ENCODE assay signal across 8 cellular contexts in the genomic region with DNA sequence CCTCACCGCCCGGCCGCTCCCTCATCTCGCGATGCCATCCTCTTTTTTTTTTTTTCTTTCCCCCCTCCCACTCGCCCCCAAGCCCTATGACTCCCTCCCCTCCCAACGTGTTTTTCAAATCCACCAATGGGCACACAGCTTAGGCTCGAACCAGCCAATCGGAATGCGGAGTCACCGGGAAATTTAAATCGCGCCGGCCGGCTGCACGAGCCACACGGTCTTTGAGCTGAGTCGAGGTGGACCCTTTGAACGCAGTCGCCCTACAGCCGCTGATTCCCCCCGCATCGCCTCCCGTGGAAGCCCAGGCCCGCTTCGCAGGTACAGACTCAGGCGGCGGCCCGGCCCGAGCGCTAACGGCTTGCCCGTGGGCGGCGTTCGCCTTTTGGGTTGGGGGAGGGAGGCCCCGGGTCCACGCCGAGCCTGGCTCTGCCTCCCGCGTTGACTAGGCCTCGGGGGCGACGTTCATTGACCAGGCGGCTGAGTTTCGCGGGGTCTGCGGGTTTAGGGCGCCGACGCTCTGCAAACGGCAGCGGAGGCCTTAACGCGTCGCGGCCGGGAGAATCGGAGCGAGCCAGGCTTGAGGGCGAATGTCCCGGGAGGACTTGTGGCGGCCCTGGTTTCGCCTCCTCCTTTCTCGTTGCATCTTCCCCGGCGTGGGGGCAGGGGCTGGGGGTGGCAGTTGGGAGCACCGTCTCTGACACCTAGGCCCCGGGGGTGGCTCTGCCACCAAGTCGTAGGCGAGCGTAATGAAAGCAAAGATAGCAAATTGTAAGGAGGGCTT. TPM values are rescaled to one million over a fixed set of nuclear protein-coding genes. Genes with fewer than 3 reads are reported as not detected.
DNase-seq lines count a peak whose midpoint lies in the region; ATAC-seq and TF ChIP-seq lines count a peak whose summit lies in the region.

KPNA2 (plus strand) TSS at position 213 of the 781 bp plus-strand sequence. CDS start 1,398 bp downstream, outside the sequence.

- no peaks in the 10 kb centered on the region for H3K9me3 Mint-ChIP-seq in activated naive CD4-positive, alpha-beta T cell treated with anti-CD3 and anti-CD28 coated beads, Interleukin-2, amount 50 U/mL, for 24 hours

- DNase-seq in GM10266 (ENCODE audit: extremely low spot score) (peak; percentile 96), NCI-H1092 treated with DMSO at 0.1 percent for 48 hours (lab: John Stamatoyannopoulos, UW) (peak; percentile 99), glomerular endothelial cell (ENCODE audit: extremely low read depth, low read depth, low spot score) (peak; percentile 90), nucleus accumbens (lab: John Stamatoyannopoulos, UW) (peak; percentile 43 to 98 (median 93)), superior temporal gyrus (ENCODE audit: extremely low spot score) (peak; percentile 97)

- peaks cover 13% of the 10 kb centered on the region for H3K4me1 Mint-ChIP-seq in activated naive CD4-positive, alpha-beta T cell treated with anti-CD3 and anti-CD28 coated beads, Interleukin-2, amount 50 U/mL, for 24 hours

- ATAC-seq in HG02623 (IDR thresholded peaks at IDR 0.05; ENCODE audit: unreplicated experiment) (peak; percentile 94), SK-N-SH treated with all-trans-retinoic acid at 6 μM for 48 hours (peak; percentile 93)

- peak within 1 kb of the TSS; percentile 92 for H3K4me3 Mint-ChIP-seq in activated naive CD4-positive, alpha-beta T cell treated with anti-CD3 and anti-CD28 coated beads, Interleukin-2, amount 50 U/mL, for 24 hours

- peak within 1 kb of the TSS; percentile 91 for H3K27ac Mint-ChIP-seq in activated naive CD4-positive, alpha-beta T cell treated with anti-CD3 and anti-CD28 coated beads, Interleukin-2, amount 50 U/mL, for 24 hours

- H3K27me3 Mint-ChIP-seq in activated naive CD4-positive, alpha-beta T cell treated with anti-CD3 and anti-CD28 coated beads, Interleukin-2, amount 50 U/mL, for 24 hours: no peaks in the 10 kb centered on the region

- peaks cover 8% of the 10 kb centered on the region for H3K36me3 Mint-ChIP-seq in activated naive CD4-positive, alpha-beta T cell treated with anti-CD3 and anti-CD28 coated beads, Interleukin-2, amount 50 U/mL, for 24 hours

- TF ChIP-seq CTCF in GM10266 (IDR thresholded peaks at IDR 0.05; ENCODE audit: control insufficient read depth, insufficient read depth, low read depth, missing control alignments): no peak

TF ChIP-seq in SK-N-SH treated with all-trans-retinoic acid at 6 μM for 48 hours, 23 proteins besides CTCF, POLR2A, EP300 and RAD21:
- no peak for TF ChIP-seq BACH2 (CRISPR knock-in tag; IDR thresholded peaks at IDR 0.05; ENCODE audit: borderline replicate concordance)
- no peak for TF ChIP-seq ZC3H10 (CRISPR knock-in tag; IDR thresholded peaks at IDR 0.05)
- no peak for TF ChIP-seq CSDC2 (CRISPR knock-in tag; IDR thresholded peaks at IDR 0.05)
- no peak for TF ChIP-seq ZFP30 (CRISPR knock-in tag; IDR thresholded peaks at IDR 0.05)
- no peak for TF ChIP-seq PPARA (CRISPR knock-in tag; IDR thresholded peaks at IDR 0.05; ENCODE audit: borderline replicate concordance)
- TF ChIP-seq, protein P1, sequence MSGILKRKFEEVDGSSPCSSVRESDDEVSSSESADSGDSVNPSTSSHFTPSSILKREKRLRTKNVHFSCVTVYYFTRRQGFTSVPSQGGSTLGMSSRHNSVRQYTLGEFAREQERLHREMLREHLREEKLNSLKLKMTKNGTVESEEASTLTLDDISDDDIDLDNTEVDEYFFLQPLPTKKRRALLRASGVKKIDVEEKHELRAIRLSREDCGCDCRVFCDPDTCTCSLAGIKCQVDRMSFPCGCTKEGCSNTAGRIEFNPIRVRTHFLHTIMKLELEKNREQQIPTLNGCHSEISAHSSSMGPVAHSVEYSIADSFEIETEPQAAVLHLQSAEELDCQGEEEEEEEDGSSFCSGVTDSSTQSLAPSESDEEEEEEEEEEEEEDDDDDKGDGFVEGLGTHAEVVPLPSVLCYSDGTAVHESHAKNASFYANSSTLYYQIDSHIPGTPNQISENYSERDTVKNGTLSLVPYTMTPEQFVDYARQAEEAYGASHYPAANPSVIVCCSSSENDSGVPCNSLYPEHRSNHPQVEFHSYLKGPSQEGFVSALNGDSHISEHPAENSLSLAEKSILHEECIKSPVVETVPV (CRISPR knock-in tag; IDR thresholded peaks at IDR 0.05): no peak
- TF ChIP-seq, protein P2, sequence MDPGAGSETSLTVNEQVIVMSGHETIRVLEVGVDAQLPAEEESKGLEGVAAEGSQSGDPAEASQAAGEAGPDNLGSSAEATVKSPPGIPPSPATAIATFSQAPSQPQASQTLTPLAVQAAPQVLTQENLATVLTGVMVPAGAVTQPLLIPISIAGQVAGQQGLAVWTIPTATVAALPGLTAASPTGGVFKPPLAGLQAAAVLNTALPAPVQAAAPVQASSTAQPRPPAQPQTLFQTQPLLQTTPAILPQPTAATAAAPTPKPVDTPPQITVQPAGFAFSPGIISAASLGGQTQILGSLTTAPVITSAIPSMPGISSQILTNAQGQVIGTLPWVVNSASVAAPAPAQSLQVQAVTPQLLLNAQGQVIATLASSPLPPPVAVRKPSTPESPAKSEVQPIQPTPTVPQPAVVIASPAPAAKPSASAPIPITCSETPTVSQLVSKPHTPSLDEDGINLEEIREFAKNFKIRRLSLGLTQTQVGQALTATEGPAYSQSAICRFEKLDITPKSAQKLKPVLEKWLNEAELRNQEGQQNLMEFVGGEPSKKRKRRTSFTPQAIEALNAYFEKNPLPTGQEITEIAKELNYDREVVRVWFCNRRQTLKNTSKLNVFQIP (CRISPR knock-in tag; IDR thresholded peaks at IDR 0.05; ENCODE audit: borderline replicate concordance, low read depth): no peak
- no peak for TF ChIP-seq ZNF565 (CRISPR knock-in tag; conservative IDR thresholded peaks at IDR 0.05; ENCODE audit: low read depth)
- no peak for TF ChIP-seq ZNF8 (CRISPR knock-in tag; IDR thresholded peaks at IDR 0.05)
- TF ChIP-seq ESRRG (CRISPR knock-in tag; IDR thresholded peaks at IDR 0.05): no peak
- no peak for TF ChIP-seq RARB (CRISPR knock-in tag; IDR thresholded peaks at IDR 0.05)
- TF ChIP-seq ZNF70 (CRISPR knock-in tag; IDR thresholded peaks at IDR 0.05): no peak
- no peak for TF ChIP-seq SNAI2 (CRISPR knock-in tag; IDR thresholded peaks at IDR 0.05)
- no peak for TF ChIP-seq PATZ1 (CRISPR knock-in tag; IDR thresholded peaks at IDR 0.05; ENCODE audit: borderline replicate concordance)
- TF ChIP-seq ARNTL (CRISPR knock-in tag; IDR thresholded peaks at IDR 0.05; ENCODE audit: borderline replicate concordance, low read depth): no peak

RNA-seq across cellular contexts. Expression of gene KPNA2, which starts in this region (rescaled TPM):
- 179 and 229 TPM in 2 replicates for total RNA-seq in glomerular endothelial cell

Comparison
In these comparisons a context has a peak if more than half of its experiments do, and no peak if none do; other contexts are left out.
1. Peak in every context shown above with its lines: DNase-seq and ATAC-seq.